In genomic region chr17:28982191-28982793, GRCh38 we compare ENCODE assay signal across 1 cellular context.
A peak's percentile ranks its signal among the peaks of the same experiment; 100 is the strongest.
TF ChIP-seq lines count a peak whose summit lies in the region.

No MANE protein-coding gene starts in this region.

TF ChIP-seq in endothelial cell of umbilical vein, 7 proteins besides CTCF, POLR2A, EP300 and RAD21 (continued from another document):
- TF ChIP-seq JUN (IDR thresholded peaks at IDR 0.05; ENCODE audit: borderline replicate concordance, insufficient read depth, insufficient read length, low read depth) = peak; percentile 86
- peak; percentile 44 for TF ChIP-seq GATA2 (IDR thresholded peaks at IDR 0.05; ENCODE audit: insufficient read depth, insufficient read length, low read depth, low read length)
- peak; percentile 79 for TF ChIP-seq MAX (IDR thresholded peaks at IDR 0.05; ENCODE audit: insufficient read depth, insufficient read length)
- no peak for TF ChIP-seq MYC (IDR thresholded peaks at IDR 0.05; ENCODE audit: low read depth, low read length)
- TF ChIP-seq POLR2AphosphoS5 (IDR thresholded peaks at IDR 0.05; ENCODE audit: insufficient read depth, low read depth, low read length) = peak; percentile 71
